8 cellular contexts compared by ENCODE assay signal in genomic region chr15:72554471-72555425, GRCh38.
DNase-seq lines count a peak whose midpoint lies in the region; ATAC-seq and TF ChIP-seq lines count a peak whose summit lies in the region.

No MANE protein-coding gene starts in this region.

- 92 to 98% methylated on average over 8 of the region's 8 CpGs for WGBS in upper lobe of left lung, 2 donors

- peaks cover 0 to 59% (median 14%) of the 10 kb centered on the region in 3 donors for H3K36me3 Mint-ChIP-seq in CD8-positive, alpha-beta memory T cell

- DNase-seq in LHCN-M2 (ENCODE audit: low read depth) (peak; percentile 65), activated T-cell treated with anti-CD3 and anti-CD28 coated beads for 48 hours (ENCODE audit: low read depth) (peak; percentile 25), fibroblast of lung (ENCODE audit: low read depth in 2 of 2) (peak; percentile 77 to 87), SW 1271 (lab: John Stamatoyannopoulos, UW) (no peak), AG08395 (ENCODE audit: low spot score) (no peak), upper lobe of left lung (no peak)
- DNase-seq in stimulated activated CD4-positive, alpha-beta T cell treated with anti-CD3 and anti-CD28 coated beads, TNF-alpha, amount 100 ng/mL, for 48 hours (ENCODE audit: low read depth in 3 of 3): peak; percentile 2 to 26 (median 17)
- no peak for DNase-seq in CD8-positive, alpha-beta memory T cell

- no peak for TF ChIP-seq EP300 in upper lobe of left lung (IDR thresholded peaks at IDR 0.05)

- CTCF ChIA-PET in CD8-positive, alpha-beta memory T cell (lab: Charles Lee): no interaction called here

- H3K9me3 ChIP-seq in fibroblast of lung (ENCODE audit: control insufficient read depth, insufficient read depth, low read depth, low read length): no peaks in the 10 kb centered on the region
- no peaks in the 10 kb centered on the region for H3K9me3 ChIP-seq in CD8-positive, alpha-beta memory T cell (ENCODE audit: low read length)
- H3K9me3 ChIP-seq in upper lobe of left lung: no peaks in the 10 kb centered on the region

- no peak for TF ChIP-seq CTCF in fibroblast of lung (conservative IDR thresholded peaks at IDR 0.05 in 1 of 2, IDR thresholded peaks at IDR 0.05 in 1 of 2; ENCODE audit: low read depth in 1 of 2, low read length in 2 of 2)
- TF ChIP-seq CTCF in upper lobe of left lung (IDR thresholded peaks at IDR 0.05): no peak

- POLR2A ChIA-PET in CD8-positive, alpha-beta memory T cell (lab: Charles Lee): interaction anchor here (0.7 kb wide), 1 partner anchor 79 kb away, joined by 3 read pairs; no protein-coding TSS in a partner anchor

- H3K4me3 ChIP-seq in fibroblast of lung (replicated peaks in 1 of 4; ENCODE audit: control extremely low read depth in 1 of 4, insufficient read depth in 1 of 4, low read depth in 3 of 4, low read length in 4 of 4) (no peak overlapping the region), upper lobe of left lung (no peak overlapping the region)
- no peak overlapping the region for H3K4me3 ChIP-seq in CD8-positive, alpha-beta memory T cell (ENCODE audit: low read length)

- H3K9me3 Mint-ChIP-seq in CD8-positive, alpha-beta memory T cell: no peaks in the 10 kb centered on the region

- H3K4me2 ChIP-seq in fibroblast of lung (ENCODE audit: extremely low read depth, insufficient read depth, low read length): no peak overlapping the region

- TF ChIP-seq POLR2A in upper lobe of left lung (IDR thresholded peaks at IDR 0.05): no peak

- H3K27ac ChIP-seq in fibroblast of lung (ENCODE audit: insufficient read depth, low read length) (no peak overlapping the region), upper lobe of left lung (no peak overlapping the region)
- H3K27ac ChIP-seq in CD8-positive, alpha-beta memory T cell (ENCODE audit: low read depth, low read length): no peak overlapping the region

- H3K27me3 Mint-ChIP-seq in CD8-positive, alpha-beta memory T cell: no peaks in the 10 kb centered on the region

- H4K20me1 ChIP-seq in fibroblast of lung (ENCODE audit: control insufficient read depth, extremely low read depth, insufficient read depth, low read length): no peaks in the 10 kb centered on the region

- no peaks in the 10 kb centered on the region for H3K36me3 ChIP-seq in fibroblast of lung (ENCODE audit: control insufficient read depth, insufficient read depth, low read length)
- peaks cover 16% of the 10 kb centered on the region for H3K36me3 ChIP-seq in CD8-positive, alpha-beta memory T cell (ENCODE audit: insufficient read depth, low read length)
- H3K36me3 ChIP-seq in upper lobe of left lung: peaks cover 0 to 38% (median 10%) of the 10 kb centered on the region in 4 donors

- no peak overlapping the region for H3K9ac ChIP-seq in fibroblast of lung (ENCODE audit: insufficient read depth, low read length)

- peak overlapping the region in 3 of 8 donors; percentile 9 to 59 (median 12) for H3K27ac Mint-ChIP-seq in CD8-positive, alpha-beta memory T cell

- no peak for ATAC-seq in upper lobe of left lung (ENCODE audit: low FRiP score in 2 of 2)

- no peak overlapping the region for H3K4me3 Mint-ChIP-seq in CD8-positive, alpha-beta memory T cell

- H2AFZ ChIP-seq in fibroblast of lung (ENCODE audit: low read length): no peak overlapping the region

- peaks cover 7% of the 10 kb centered on the region for H3K79me2 ChIP-seq in fibroblast of lung (ENCODE audit: control insufficient read depth, insufficient read depth, low read length)

- H3K4me1 ChIP-seq in fibroblast of lung (ENCODE audit: control insufficient read depth, extremely low read depth, insufficient read depth, low read length): no peaks in the 10 kb centered on the region
- no peaks in the 10 kb centered on the region for H3K4me1 ChIP-seq in CD8-positive, alpha-beta memory T cell (ENCODE audit: insufficient read depth, low read length)
- peaks cover 0 to 2% (median 0%) of the 10 kb centered on the region in 4 donors for H3K4me1 ChIP-seq in upper lobe of left lung

- H3K27me3 ChIP-seq in fibroblast of lung (ENCODE audit: control insufficient read depth, insufficient read depth, low read length) (no peaks in the 10 kb centered on the region), upper lobe of left lung (no peaks in the 10 kb centered on the region)
- H3K27me3 ChIP-seq in CD8-positive, alpha-beta memory T cell (ENCODE audit: insufficient read depth, low read length, poor library complexity, severe bottlenecking): no peaks in the 10 kb centered on the region

- H3K4me1 Mint-ChIP-seq in CD8-positive, alpha-beta memory T cell: peaks cover 23 to 68% (median 64%) of the 10 kb centered on the region in 3 donors

Comparison
In these comparisons a context has a peak if more than half of its experiments do, and no peak if none do; other contexts are left out.
1. DNase-seq: peak in LHCN-M2 (single experiment), activated T-cell treated with anti-CD3 and anti-CD28 coated beads for 48 hours (single experiment), fibroblast of lung (2 of 2) and stimulated activated CD4-positive, alpha-beta T cell treated with anti-CD3 and anti-CD28 coated beads, TNF-alpha, amount 100 ng/mL, for 48 hours (3 of 3); none in SW 1271 (0 of 2), CD8-positive, alpha-beta memory T cell (0 of 5), AG08395 (single experiment) and upper lobe of left lung (0 of 2).